In the genomic region with DNA sequence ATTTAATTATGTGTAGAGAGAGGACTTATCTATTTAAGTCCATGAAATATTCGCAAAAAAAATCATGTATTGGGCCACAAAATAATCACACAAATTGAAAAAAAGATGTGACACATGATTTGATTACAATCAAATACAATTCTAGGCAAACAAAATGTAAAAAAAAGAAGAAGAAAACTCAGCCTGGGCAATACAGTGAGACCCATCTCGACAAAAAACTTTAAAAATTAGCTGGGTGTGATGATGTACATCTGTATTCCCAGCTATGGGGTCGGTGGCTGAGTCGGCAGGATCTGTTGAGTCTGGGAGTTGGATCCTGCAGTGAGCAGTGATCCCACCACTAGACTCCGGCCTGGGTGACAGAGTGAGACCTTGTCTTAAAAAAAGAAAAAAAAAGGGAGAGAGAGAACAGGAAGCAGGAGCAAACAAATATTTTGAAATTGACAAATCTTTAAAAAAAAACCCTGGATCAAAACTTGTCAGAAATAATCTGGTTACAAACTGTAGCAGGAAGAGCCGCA, we compare ENCODE assay signal across 10 cellular contexts. TPM values are rescaled to one million over a fixed set of nuclear protein-coding genes. Genes with fewer than 3 reads are reported as not detected.
DNase-seq lines count a peak whose midpoint lies in the region; ATAC-seq and TF ChIP-seq lines count a peak whose summit lies in the region.
"Had no signal": no experiment of that assay in that cellular context is flagged by ENCODE, and none has a peak within 500 bp of the region (broad histone marks: within the 10 kb centered on the region; RNA-seq: fewer than 3 reads in every experiment).

No MANE protein-coding gene starts in this region.

- no peaks in the 10 kb centered on the region for H3K27me3 Mint-ChIP-seq in activated CD4-positive, alpha-beta T cell treated with anti-CD3 and anti-CD28 coated beads for 36 hours
- H3K27me3 Mint-ChIP-seq in activated T-helper 1 cell treated with anti-CD3 and anti-CD28 coated beads, Interleukin-12 subunit alpha, Interleukin-12 subunit beta, Interleukin-2, Interleukin-4 antibody, amounts not matched to agents 30 ng/mL and 10 ng/mL and 1 ng/mL, durations not matched to agents 14 hours and 24 hours and 36 hours (ENCODE audit: insufficient read depth) = no peaks in the 10 kb centered on the region
- peaks cover 10% of the 10 kb centered on the region for H3K27me3 Mint-ChIP-seq in stimulated activated naive CD8-positive, alpha-beta T cell treated with anti-CD3 and anti-CD28 coated beads, Interleukin-15, amount 100 ng/mL, for 72 hours

- peaks cover 41% of the 10 kb centered on the region for H3K4me1 Mint-ChIP-seq in activated CD4-positive, alpha-beta T cell treated with anti-CD3 and anti-CD28 coated beads for 36 hours
- peaks cover 54% of the 10 kb centered on the region for H3K4me1 Mint-ChIP-seq in activated T-helper 1 cell treated with anti-CD3 and anti-CD28 coated beads, Interleukin-12 subunit alpha, Interleukin-12 subunit beta, Interleukin-2, Interleukin-4 antibody, amounts not matched to agents 30 ng/mL and 10 ng/mL and 1 ng/mL, durations not matched to agents 14 hours and 24 hours and 36 hours (ENCODE audit: low read depth)
- peaks cover 55% of the 10 kb centered on the region for H3K4me1 Mint-ChIP-seq in stimulated activated naive CD8-positive, alpha-beta T cell treated with anti-CD3 and anti-CD28 coated beads, Interleukin-15, amount 100 ng/mL, for 72 hours

- intact Hi-C loops in activated CD4-positive, alpha-beta T cell treated with anti-CD3 and anti-CD28 coated beads for 36 hours (cut with DNase I, micrococcal nuclease) = loop anchor here in 1 of 2 experiments (5.0 kb wide), 1 partner anchor 556 kb away; no protein-coding TSS in a partner anchor
- intact Hi-C loops in activated T-helper 1 cell treated with anti-CD3 and anti-CD28 coated beads, Interleukin-12 subunit alpha, Interleukin-12 subunit beta, Interleukin-2, Interleukin-4 antibody, amounts not matched to agents 30 ng/mL and 10 ng/mL and 1 ng/mL, durations not matched to agents 14 hours and 24 hours and 36 hours (cut with micrococcal nuclease) = loop anchor here (10.0 kb wide), 1 partner anchor 568 kb away; a partner anchor contains a TSS
- intact Hi-C loops in left lung (cut with DNase I) = no loop called here

- H3K9me3 Mint-ChIP-seq in activated CD4-positive, alpha-beta T cell treated with anti-CD3 and anti-CD28 coated beads for 36 hours (ENCODE audit: low read depth) = no peaks in the 10 kb centered on the region
- H3K9me3 Mint-ChIP-seq in activated T-helper 1 cell treated with anti-CD3 and anti-CD28 coated beads, Interleukin-12 subunit alpha, Interleukin-12 subunit beta, Interleukin-2, Interleukin-4 antibody, amounts not matched to agents 30 ng/mL and 10 ng/mL and 1 ng/mL, durations not matched to agents 14 hours and 24 hours and 36 hours = no peaks in the 10 kb centered on the region
- H3K9me3 Mint-ChIP-seq in stimulated activated naive CD8-positive, alpha-beta T cell treated with anti-CD3 and anti-CD28 coated beads, Interleukin-15, amount 100 ng/mL, for 72 hours = no peaks in the 10 kb centered on the region

- POLR2A ChIA-PET in activated CD4-positive, alpha-beta T cell treated with anti-CD3 and anti-CD28 coated beads for 36 hours (lab: Charles Lee) = no interaction called here

- CTCF ChIA-PET in activated CD4-positive, alpha-beta T cell treated with anti-CD3 and anti-CD28 coated beads for 36 hours (lab: Charles Lee) = no interaction called here

- H3K4me3 Mint-ChIP-seq in activated CD4-positive, alpha-beta T cell treated with anti-CD3 and anti-CD28 coated beads for 36 hours = peak overlapping the region; percentile 87
- peak overlapping the region; percentile 93 for H3K4me3 Mint-ChIP-seq in activated T-helper 1 cell treated with anti-CD3 and anti-CD28 coated beads, Interleukin-12 subunit alpha, Interleukin-12 subunit beta, Interleukin-2, Interleukin-4 antibody, amounts not matched to agents 30 ng/mL and 10 ng/mL and 1 ng/mL, durations not matched to agents 14 hours and 24 hours and 36 hours
- H3K4me3 Mint-ChIP-seq in stimulated activated naive CD8-positive, alpha-beta T cell treated with anti-CD3 and anti-CD28 coated beads, Interleukin-15, amount 100 ng/mL, for 72 hours = peak overlapping the region; percentile 90 to 100

- H3K36me3 Mint-ChIP-seq in activated CD4-positive, alpha-beta T cell treated with anti-CD3 and anti-CD28 coated beads for 36 hours (ENCODE audit: low read depth) = peaks cover 8% of the 10 kb centered on the region
- H3K36me3 Mint-ChIP-seq in activated T-helper 1 cell treated with anti-CD3 and anti-CD28 coated beads, Interleukin-12 subunit alpha, Interleukin-12 subunit beta, Interleukin-2, Interleukin-4 antibody, amounts not matched to agents 30 ng/mL and 10 ng/mL and 1 ng/mL, durations not matched to agents 14 hours and 24 hours and 36 hours (ENCODE audit: low read depth) = peaks cover 6% of the 10 kb centered on the region

- peak overlapping the region; percentile 79 for H3K27ac Mint-ChIP-seq in activated CD4-positive, alpha-beta T cell treated with anti-CD3 and anti-CD28 coated beads for 36 hours
- peak overlapping the region; percentile 89 for H3K27ac Mint-ChIP-seq in activated T-helper 1 cell treated with anti-CD3 and anti-CD28 coated beads, Interleukin-12 subunit alpha, Interleukin-12 subunit beta, Interleukin-2, Interleukin-4 antibody, amounts not matched to agents 30 ng/mL and 10 ng/mL and 1 ng/mL, durations not matched to agents 14 hours and 24 hours and 36 hours
- H3K27ac Mint-ChIP-seq in stimulated activated naive CD8-positive, alpha-beta T cell treated with anti-CD3 and anti-CD28 coated beads, Interleukin-15, amount 100 ng/mL, for 72 hours = peak overlapping the region; percentile 93 to 100

- H3K27me3 ChIP-seq in left lung = no peaks in the 10 kb centered on the region

- no peak for DNase-seq in activated CD4-positive, alpha-beta T cell treated with anti-CD3 and anti-CD28 coated beads for 36 hours
- DNase-seq in activated CD4-positive, alpha-beta T cell treated with anti-CD3 and anti-CD28 coated beads for 48 hours = no peak
- DNase-seq in activated T-helper 1 cell treated with anti-CD3 and anti-CD28 coated beads, Interleukin-12 subunit alpha, Interleukin-12 subunit beta, Interleukin-2, Interleukin-4 antibody, amounts not matched to agents 30 ng/mL and 10 ng/mL and 1 ng/mL, durations not matched to agents 14 hours and 24 hours and 36 hours (ENCODE audit: low spot score) = no peak
- DNase-seq in left lung (peak; percentile 37 to 55), NCI-H1092 (lab: John Stamatoyannopoulos, UW) (no peak), epidermal melanocyte (ENCODE audit: insufficient read length, low spot score) (no peak), NCI-H1436 treated with DMSO at 0.1 percent for 48 hours (lab: John Stamatoyannopoulos, UW) (no peak)
- DNase-seq in stimulated activated naive CD8-positive, alpha-beta T cell treated with anti-CD3 and anti-CD28 coated beads, Interleukin-15, amount 100 ng/mL, for 72 hours = no peak
- DNase-seq: NCI-H510A had no signal

- ATAC-seq in activated CD4-positive, alpha-beta T cell treated with anti-CD3 and anti-CD28 coated beads for 36 hours = no peak
- ATAC-seq in left lung = no peak
- no peak for ATAC-seq in stimulated activated naive CD8-positive, alpha-beta T cell treated with anti-CD3 and anti-CD28 coated beads, Interleukin-15, amount 100 ng/mL, for 72 hours

- H3K4me1 ChIP-seq in left lung = peaks cover 0 to 75% of the 10 kb centered on the region in 2 donors

- no peak for TF ChIP-seq CTCF in left lung (IDR thresholded peaks at IDR 0.05)

- H3K4me3 ChIP-seq in left lung = peak overlapping the region in 1 of 2 donors; percentile 85

- peaks cover 0 to 15% of the 10 kb centered on the region in 2 donors for H3K36me3 ChIP-seq in left lung

- H3K27ac ChIP-seq in left lung = peak overlapping the region; percentile 99

- no peaks in the 10 kb centered on the region for H3K9me3 ChIP-seq in left lung

RNA-seq across cellular contexts. Expression of a gene that starts 3.1 kb away (rescaled TPM):
- total RNA-seq in activated CD4-positive, alpha-beta T cell treated with anti-CD3 and anti-CD28 coated beads for 36 hours = 10 to 100 TPM; 26.9 to 44.3 TPM
- total RNA-seq in activated T-helper 1 cell treated with anti-CD3 and anti-CD28 coated beads, Interleukin-12 subunit alpha, Interleukin-12 subunit beta, Interleukin-2, Interleukin-4 antibody, amounts not matched to agents 30 ng/mL and 10 ng/mL and 1 ng/mL, durations not matched to agents 14 hours and 24 hours and 36 hours = 57.2 and 59.9 TPM in 2 replicates
- total RNA-seq in left lung = 100 to 1,000 TPM; 130 to 256 TPM

RNA-seq across cellular contexts. Expression of a gene that starts 7.5 kb away (rescaled TPM):
- 1 to 10 TPM; 2.4 to 5.6 TPM for total RNA-seq in activated CD4-positive, alpha-beta T cell treated with anti-CD3 and anti-CD28 coated beads for 36 hours
- 8.7 and 14.8 TPM in 2 replicates for total RNA-seq in activated T-helper 1 cell treated with anti-CD3 and anti-CD28 coated beads, Interleukin-12 subunit alpha, Interleukin-12 subunit beta, Interleukin-2, Interleukin-4 antibody, amounts not matched to agents 30 ng/mL and 10 ng/mL and 1 ng/mL, durations not matched to agents 14 hours and 24 hours and 36 hours
- total RNA-seq in left lung = 1 to 10 TPM; 2.3 to 3.1 TPM

RNA-seq across cellular contexts. Expression of a gene that starts 12.8 kb away (rescaled TPM):
- total RNA-seq in activated CD4-positive, alpha-beta T cell treated with anti-CD3 and anti-CD28 coated beads for 36 hours = 1 to 10 TPM; 5.7 to 6.4 TPM
- total RNA-seq in activated T-helper 1 cell treated with anti-CD3 and anti-CD28 coated beads, Interleukin-12 subunit alpha, Interleukin-12 subunit beta, Interleukin-2, Interleukin-4 antibody, amounts not matched to agents 30 ng/mL and 10 ng/mL and 1 ng/mL, durations not matched to agents 14 hours and 24 hours and 36 hours = 5.5 TPM in 2 replicates
- total RNA-seq in left lung = under 1 TPM; 0.29 to 0.73 TPM
- total RNA-seq: HT-29 had no signal

RNA-seq across cellular contexts. Expression of a gene that starts 24.9 kb away (rescaled TPM):
- total RNA-seq in activated CD4-positive, alpha-beta T cell treated with anti-CD3 and anti-CD28 coated beads for 36 hours = 100 to 1,000 TPM; 115 to 123 TPM
- 133 and 134 TPM in 2 replicates for total RNA-seq in activated T-helper 1 cell treated with anti-CD3 and anti-CD28 coated beads, Interleukin-12 subunit alpha, Interleukin-12 subunit beta, Interleukin-2, Interleukin-4 antibody, amounts not matched to agents 30 ng/mL and 10 ng/mL and 1 ng/mL, durations not matched to agents 14 hours and 24 hours and 36 hours
- 10 to 100 TPM; 45.5 to 50.1 TPM for total RNA-seq in left lung

RNA-seq across cellular contexts. Expression of a gene that starts 25.4 kb away (rescaled TPM):
- total RNA-seq in activated CD4-positive, alpha-beta T cell treated with anti-CD3 and anti-CD28 coated beads for 36 hours = 10 to 100 TPM; 46.8 to 49.4 TPM
- 79.5 and 81.2 TPM in 2 replicates for total RNA-seq in activated T-helper 1 cell treated with anti-CD3 and anti-CD28 coated beads, Interleukin-12 subunit alpha, Interleukin-12 subunit beta, Interleukin-2, Interleukin-4 antibody, amounts not matched to agents 30 ng/mL and 10 ng/mL and 1 ng/mL, durations not matched to agents 14 hours and 24 hours and 36 hours
- 10 to 100 TPM; 73.1 to 76.4 TPM for total RNA-seq in left lung

Comparison
In these comparisons a context has a peak if more than half of its experiments do, and no peak if none do; other contexts are left out.
1. DNase-seq: peak in left lung (2 of 2); none in activated CD4-positive, alpha-beta T cell treated with anti-CD3 and anti-CD28 coated beads for 36 hours (single experiment), activated CD4-positive, alpha-beta T cell treated with anti-CD3 and anti-CD28 coated beads for 48 hours (single experiment), activated T-helper 1 cell treated with anti-CD3 and anti-CD28 coated beads, Interleukin-12 subunit alpha, Interleukin-12 subunit beta, Interleukin-2, Interleukin-4 antibody, amounts not matched to agents 30 ng/mL and 10 ng/mL and 1 ng/mL, durations not matched to agents 14 hours and 24 hours and 36 hours (single experiment), stimulated activated naive CD8-positive, alpha-beta T cell treated with anti-CD3 and anti-CD28 coated beads, Interleukin-15, amount 100 ng/mL, for 72 hours (0 of 2), NCI-H1092 (single experiment), epidermal melanocyte (single experiment) and NCI-H1436 treated with DMSO at 0.1 percent for 48 hours (single experiment).
2. Peak in every context shown above with its lines, with median percentiles within 50 percentile points of each other: H3K27ac Mint-ChIP-seq and H3K4me3 Mint-ChIP-seq.